Comparison of ENCODE assay signal across 22 cellular contexts in genomic region chr14:46368275-46368674, GRCh38.
"Had no signal": no experiment of that assay in that cellular context is flagged by ENCODE, and none has a peak within 500 bp of the region (broad histone marks: within the 10 kb centered on the region; RNA-seq: fewer than 3 reads in every experiment).

No MANE protein-coding gene starts in this region.

- H3K27me3 Mint-ChIP-seq: activated CD4-positive, alpha-beta memory T cell treated with anti-CD3 and anti-CD28 coated beads, Interleukin-2, amount 10 ng/mL, durations not matched to agents 7 days and 5 days; activated CD8-positive, alpha-beta memory T cell treated with anti-CD3 and anti-CD28 coated beads, Interleukin-2, amount 10 ng/mL, durations not matched to agents 7 days and 5 days; activated T-helper 17 cell treated with anti-CD3 and anti-CD28 coated beads, Interleukin-2, amount 50 U/mL, for 72 hours had no signal

- H3K27ac ChIP-seq: body of pancreas, coronary artery, gastrocnemius medialis, heart right ventricle, left ventricle myocardium inferior, ovary, sigmoid colon, thoracic aorta, upper lobe of right lung had no signal

- H3K36me3 Mint-ChIP-seq: activated CD8-positive, alpha-beta memory T cell treated with anti-CD3 and anti-CD28 coated beads, Interleukin-2, amount 10 ng/mL, durations not matched to agents 7 days and 5 days; stimulated activated effector memory CD8-positive, alpha-beta T cell treated with anti-CD3 and anti-CD28 coated beads, Interleukin-12 subunit alpha, Interleukin-12 subunit beta, amount 100 ng/mL, for 72 hours had no signal

- H3K4me3 Mint-ChIP-seq: activated CD4-positive, alpha-beta memory T cell treated with anti-CD3 and anti-CD28 coated beads, Interleukin-2, amount 10 ng/mL, durations not matched to agents 7 days and 5 days; activated CD8-positive, alpha-beta memory T cell treated with anti-CD3 and anti-CD28 coated beads, Interleukin-2, amount 10 ng/mL, durations not matched to agents 7 days and 5 days; activated T-helper 17 cell treated with anti-CD3 and anti-CD28 coated beads, Interleukin-2, amount 50 U/mL, for 72 hours; neural crest cell; stimulated activated effector memory CD8-positive, alpha-beta T cell treated with anti-CD3 and anti-CD28 coated beads, Interleukin-12 subunit alpha, Interleukin-12 subunit beta, amount 100 ng/mL, for 72 hours had no signal

- H3K27me3 ChIP-seq: body of pancreas, gastrocnemius medialis, heart right ventricle, ovary, sigmoid colon, upper lobe of right lung had no signal

- DNase-seq: activated CD4-positive, alpha-beta memory T cell treated with anti-CD3 and anti-CD28 coated beads, Interleukin-2, amount 10 ng/mL, durations not matched to agents 7 days and 5 days; activated CD4-positive, alpha-beta T cell treated with anti-CD3 and anti-CD28 coated beads for 48 hours; activated CD4-positive, CD25-positive, alpha-beta regulatory T cell; activated CD8-positive, alpha-beta memory T cell treated with anti-CD3 and anti-CD28 coated beads, Interleukin-2, amount 10 ng/mL, durations not matched to agents 7 days and 5 days; activated naive CD4-positive, alpha-beta T cell treated with Interleukin-2 at 50 U/mL for 16 hours; caudate nucleus; effector CD4-positive, alpha-beta T cell; gastrocnemius medialis; heart right ventricle; kidney glomerular epithelial cell; left ventricle myocardium inferior; ovary; sigmoid colon; stimulated activated CD4-positive, alpha-beta T cell treated with anti-CD3 and anti-CD28 coated beads, Interleukin-4, amount 100 ng/mL, for 24 hours; upper lobe of right lung had no signal

- ATAC-seq: activated CD8-positive, alpha-beta memory T cell treated with anti-CD3 and anti-CD28 coated beads, Interleukin-2, amount 10 ng/mL, durations not matched to agents 7 days and 5 days; activated T-helper 17 cell treated with anti-CD3 and anti-CD28 coated beads, Interleukin-2, amount 50 U/mL, for 72 hours; body of pancreas; esophagus mucosa; gastrocnemius medialis; heart right ventricle; stimulated activated effector memory CD8-positive, alpha-beta T cell treated with anti-CD3 and anti-CD28 coated beads, Interleukin-12 subunit alpha, Interleukin-12 subunit beta, amount 100 ng/mL, for 72 hours; upper lobe of right lung had no signal

- H3K4me1 Mint-ChIP-seq: activated CD4-positive, alpha-beta memory T cell treated with anti-CD3 and anti-CD28 coated beads, Interleukin-2, amount 10 ng/mL, durations not matched to agents 7 days and 5 days; activated CD8-positive, alpha-beta memory T cell treated with anti-CD3 and anti-CD28 coated beads, Interleukin-2, amount 10 ng/mL, durations not matched to agents 7 days and 5 days; activated T-helper 17 cell treated with anti-CD3 and anti-CD28 coated beads, Interleukin-2, amount 50 U/mL, for 72 hours; neural crest cell; stimulated activated effector memory CD8-positive, alpha-beta T cell treated with anti-CD3 and anti-CD28 coated beads, Interleukin-12 subunit alpha, Interleukin-12 subunit beta, amount 100 ng/mL, for 72 hours had no signal

- H3K27ac Mint-ChIP-seq: activated CD4-positive, alpha-beta memory T cell treated with anti-CD3 and anti-CD28 coated beads, Interleukin-2, amount 10 ng/mL, durations not matched to agents 7 days and 5 days; activated CD8-positive, alpha-beta memory T cell treated with anti-CD3 and anti-CD28 coated beads, Interleukin-2, amount 10 ng/mL, durations not matched to agents 7 days and 5 days; activated T-helper 17 cell treated with anti-CD3 and anti-CD28 coated beads, Interleukin-2, amount 50 U/mL, for 72 hours; stimulated activated effector memory CD8-positive, alpha-beta T cell treated with anti-CD3 and anti-CD28 coated beads, Interleukin-12 subunit alpha, Interleukin-12 subunit beta, amount 100 ng/mL, for 72 hours had no signal

- H3K4me3 ChIP-seq: body of pancreas, coronary artery, gastrocnemius medialis, heart right ventricle, left ventricle myocardium inferior, ovary, sigmoid colon, thoracic aorta, upper lobe of right lung had no signal
